ENCODE assay signal across 9 cellular contexts in genomic region chr13:109780880-109781383, GRCh38. TPM values are rescaled to one million over a fixed set of nuclear protein-coding genes. Genes with fewer than 3 reads are reported as not detected.
DNase-seq lines count a peak whose midpoint lies in the region; ATAC-seq, FAIRE-seq and TF ChIP-seq lines count a peak whose summit lies in the region.
"Had no signal": no experiment of that assay in that cellular context is flagged by ENCODE, and none has a peak within 500 bp of the region (broad histone marks: within the 10 kb centered on the region; RNA-seq: fewer than 3 reads in every experiment).

No MANE protein-coding gene starts in this region.

- no peak for FAIRE-seq in GM12892 (lab: Jason Lieb, UNC)
- FAIRE-seq: urothelium cell line had no signal

- H3K9me3 ChIP-seq in CD4-positive, CD25-positive, alpha-beta regulatory T cell (ENCODE audit: control insufficient read depth in 2 of 2, low read length in 2 of 2) = no peaks in the 10 kb centered on the region
- no peaks in the 10 kb centered on the region for H3K9me3 ChIP-seq in esophagus muscularis mucosa

- no peak for TF ChIP-seq POLR2A in esophagus muscularis mucosa (IDR thresholded peaks at IDR 0.05; ENCODE audit: low read depth)
- TF ChIP-seq POLR2A in GM12892 (IDR thresholded peaks at IDR 0.05; ENCODE audit: low read depth, low read length) = no peak

- peak overlapping the region in 2 of 3 donors; percentile 22 to 78 for H3K27ac Mint-ChIP-seq in CD4-positive, CD25-positive, alpha-beta regulatory T cell
- peak overlapping the region; percentile 42 for H3K27ac Mint-ChIP-seq in progenitor cell of endocrine pancreas

- H3K4me3 ChIP-seq in CD4-positive, CD25-positive, alpha-beta regulatory T cell (ENCODE audit: low read depth, low read length) = peak overlapping the region; percentile 51
- peak overlapping the region; percentile 83 to 98 (median 96) for H3K4me3 ChIP-seq in esophagus muscularis mucosa

- no peak for ATAC-seq in CD4-positive, CD25-positive, alpha-beta regulatory T cell (ENCODE audit: low read depth in 2 of 2)
- no peak for ATAC-seq in GM21825 (IDR thresholded peaks at IDR 0.05; ENCODE audit: unreplicated experiment)
- no peak for ATAC-seq in HG02885 (IDR thresholded peaks at IDR 0.05; ENCODE audit: poor library complexity, unreplicated experiment)

- H3K9me3 Mint-ChIP-seq in CD4-positive, CD25-positive, alpha-beta regulatory T cell = peaks cover 0 to 3% (median 0%) of the 10 kb centered on the region in 7 donors
- no peaks in the 10 kb centered on the region for H3K9me3 Mint-ChIP-seq in progenitor cell of endocrine pancreas (ENCODE audit: low read depth)

- no peaks in the 10 kb centered on the region for H3K27me3 Mint-ChIP-seq in CD4-positive, CD25-positive, alpha-beta regulatory T cell
- H3K27me3 Mint-ChIP-seq in progenitor cell of endocrine pancreas = no peaks in the 10 kb centered on the region

- H3K4me1 ChIP-seq in CD4-positive, CD25-positive, alpha-beta regulatory T cell (ENCODE audit: control insufficient read depth, insufficient read depth, low read length, poor library complexity, severe bottlenecking) = peaks cover 47% of the 10 kb centered on the region
- H3K4me1 ChIP-seq in esophagus muscularis mucosa = peaks cover 22 to 83% (median 81%) of the 10 kb centered on the region in 4 donors

- TF ChIP-seq CTCF in esophagus muscularis mucosa (IDR thresholded peaks at IDR 0.05) = no peak
- no peak for TF ChIP-seq CTCF in progenitor cell of endocrine pancreas (IDR thresholded peaks at IDR 0.05; ENCODE audit: unreplicated experiment)

- WGBS in esophagus muscularis mucosa = 26% methylated on average over 10 of the region's 10 CpGs

- H3K36me3 Mint-ChIP-seq in CD4-positive, CD25-positive, alpha-beta regulatory T cell = peaks cover 8% of the 10 kb centered on the region
- peaks cover 11% of the 10 kb centered on the region for H3K36me3 Mint-ChIP-seq in progenitor cell of endocrine pancreas (ENCODE audit: insufficient read depth)

- peak overlapping the region; percentile 64 to 75 (median 68) for H3K4me3 Mint-ChIP-seq in CD4-positive, CD25-positive, alpha-beta regulatory T cell
- peak overlapping the region; percentile 65 for H3K4me3 Mint-ChIP-seq in progenitor cell of endocrine pancreas (ENCODE audit: low read depth)

- no peaks in the 10 kb centered on the region for H3K27me3 ChIP-seq in CD4-positive, CD25-positive, alpha-beta regulatory T cell (ENCODE audit: control insufficient read depth, insufficient read depth, low read length)
- H3K27me3 ChIP-seq in esophagus muscularis mucosa = no peaks in the 10 kb centered on the region

- peaks cover 3% of the 10 kb centered on the region for H3K36me3 ChIP-seq in CD4-positive, CD25-positive, alpha-beta regulatory T cell (ENCODE audit: control insufficient read depth, insufficient read depth, low read length)
- peaks cover 22 to 56% (median 37%) of the 10 kb centered on the region in 4 donors for H3K36me3 ChIP-seq in esophagus muscularis mucosa

- no peak overlapping the region for H3K27ac ChIP-seq in CD4-positive, CD25-positive, alpha-beta regulatory T cell (ENCODE audit: insufficient read depth, low read length, poor library complexity, severe bottlenecking)
- H3K27ac ChIP-seq in esophagus muscularis mucosa (replicated peaks in 1 of 4) = peak overlapping the region; percentile 82 to 98 (median 95)

- intact Hi-C loops in esophagus muscularis mucosa (cut with DNase I) = loop anchor here (5.0 to 10.0 kb wide), 2 partner anchors 536 to 639 kb away; no protein-coding TSS in a partner anchor

- no peak for DNase-seq in CD4-positive, CD25-positive, alpha-beta regulatory T cell
- DNase-seq in NCI-H526 treated with DMSO at 0.1 percent for 48 hours (lab: John Stamatoyannopoulos, UW) = peak; percentile 81
- peak; percentile 60 for DNase-seq in esophagus muscularis mucosa (ENCODE audit: extremely low spot score)
- DNase-seq in progenitor cell of endocrine pancreas (ENCODE audit: low spot score, unreplicated experiment) = no peak
- no peak for DNase-seq in kidney glomerular epithelial cell (lab: John Stamatoyannopoulos, UW)
- DNase-seq in GM12892 (ENCODE audit: insufficient read length) = no peak

- peaks cover 38 to 56% (median 46%) of the 10 kb centered on the region in 4 donors for H3K4me1 Mint-ChIP-seq in CD4-positive, CD25-positive, alpha-beta regulatory T cell
- peaks cover 45% of the 10 kb centered on the region for H3K4me1 Mint-ChIP-seq in progenitor cell of endocrine pancreas (ENCODE audit: low read depth)

- TF ChIP-seq EP300 in esophagus muscularis mucosa (IDR thresholded peaks at IDR 0.05) = no peak

RNA-seq across cellular contexts. Expression of gene IRS2, which starts 5.5 kb away (rescaled TPM):
- 86.7 TPM for total RNA-seq in CD4-positive, CD25-positive, alpha-beta regulatory T cell
- polyA plus RNA-seq in CD4-positive, CD25-positive, alpha-beta regulatory T cell = 1 to 10 TPM; 1.9 to 3.3 (median 2.6) TPM
- 10 to 100 TPM; 46.4 to 95.3 (median 63.7) TPM for total RNA-seq in esophagus muscularis mucosa
- 11.9 and 12.5 TPM in 2 replicates for total RNA-seq in progenitor cell of endocrine pancreas
- polyA plus RNA-seq in GM12892 (2012; ENCODE audit: missing spikeins) = 0.17 TPM

Comparison
In these comparisons a context has a peak if more than half of its experiments do, and no peak if none do; other contexts are left out.
1. DNase-seq: peak in NCI-H526 treated with DMSO at 0.1 percent for 48 hours (single experiment) and esophagus muscularis mucosa (single experiment); none in CD4-positive, CD25-positive, alpha-beta regulatory T cell (0 of 3), progenitor cell of endocrine pancreas (single experiment), kidney glomerular epithelial cell (single experiment) and GM12892 (single experiment).